ENCODE assay signal across 38 cellular contexts in genomic region chr4:146252941-146253340, GRCh38. TPM values are rescaled to one million over a fixed set of nuclear protein-coding genes. Genes with fewer than 3 reads are reported as not detected.
"Had no signal": no experiment of that assay in that cellular context is flagged by ENCODE, and none has a peak within 500 bp of the region (broad histone marks: within the 10 kb centered on the region; RNA-seq: fewer than 3 reads in every experiment).

No MANE protein-coding gene starts in this region.

- H3K36me3 ChIP-seq: adrenal gland, gastrocnemius medialis had no signal

- H3K27me3 Mint-ChIP-seq: activated CD4-positive, alpha-beta memory T cell treated with anti-CD3 and anti-CD28 coated beads for 36 hours; activated CD4-positive, alpha-beta T cell treated with anti-CD3 and anti-CD28 coated beads for 36 hours; activated CD4-positive, alpha-beta T cell treated with anti-CD3 and anti-CD28 coated beads, Interleukin-2, amount 10 ng/mL, durations not matched to agents 24 days and 14 days; activated CD8-positive, alpha-beta memory T cell treated with anti-CD3 and anti-CD28 coated beads, Interleukin-2, amount 10 ng/mL, durations not matched to agents 7 days and 5 days; activated naive CD4-positive, alpha-beta T cell treated with anti-CD3 and anti-CD28 coated beads, Interleukin-2, amount 50 U/mL, for 24 hours; activated naive CD8-positive, alpha-beta T cell treated with anti-CD3 and anti-CD28 coated beads for 36 hours; activated naive CD8-positive, alpha-beta T cell treated with anti-CD3 and anti-CD28 coated beads, Interleukin-2, amount 50 U/mL, for 24 hours; dendritic cell treated with granulocyte-macrophage colony-stimulating factor and Interleukin-4, amounts not matched to agents 40 ng/mL and 50 ng/mL, for 4 days; T-cell had no signal

- ATAC-seq: activated CD4-positive, alpha-beta T cell treated with anti-CD3 and anti-CD28 coated beads for 36 hours; activated CD8-positive, alpha-beta memory T cell treated with anti-CD3 and anti-CD28 coated beads, Interleukin-2, amount 10 ng/mL, durations not matched to agents 7 days and 5 days; activated CD8-positive, alpha-beta T cell treated with anti-CD3 and anti-CD28 coated beads, Interleukin-2, amount 10 ng/mL, durations not matched to agents 7 days and 5 days; activated naive CD8-positive, alpha-beta T cell treated with anti-CD3 and anti-CD28 coated beads, Interleukin-2, amount 50 U/mL, for 24 hours; body of pancreas; foreskin keratinocyte; gastrocnemius medialis; heart left ventricle; T-cell had no signal

- H3K4me3 Mint-ChIP-seq: activated CD4-positive, alpha-beta memory T cell treated with anti-CD3 and anti-CD28 coated beads for 36 hours; activated CD4-positive, alpha-beta T cell treated with anti-CD3 and anti-CD28 coated beads for 36 hours; activated CD4-positive, alpha-beta T cell treated with anti-CD3 and anti-CD28 coated beads, Interleukin-2, amount 10 ng/mL, durations not matched to agents 24 days and 14 days; activated CD8-positive, alpha-beta memory T cell treated with anti-CD3 and anti-CD28 coated beads, Interleukin-2, amount 10 ng/mL, durations not matched to agents 7 days and 5 days; activated CD8-positive, alpha-beta T cell treated with anti-CD3 and anti-CD28 coated beads, Interleukin-2, amount 10 ng/mL, durations not matched to agents 7 days and 5 days; activated naive CD4-positive, alpha-beta T cell treated with anti-CD3 and anti-CD28 coated beads for 36 hours; activated naive CD4-positive, alpha-beta T cell treated with anti-CD3 and anti-CD28 coated beads, Interleukin-2, amount 50 U/mL, for 24 hours; activated naive CD8-positive, alpha-beta T cell treated with anti-CD3 and anti-CD28 coated beads for 36 hours; activated naive CD8-positive, alpha-beta T cell treated with anti-CD3 and anti-CD28 coated beads, Interleukin-2, amount 50 U/mL, for 24 hours; activated T-helper 1 cell treated with anti-CD3 and anti-CD28 coated beads, Interleukin-12 subunit alpha, Interleukin-12 subunit beta, Interleukin-2, Interleukin-4 antibody, amounts not matched to agents 30 ng/mL and 10 ng/mL and 1 ng/mL, durations not matched to agents 14 hours and 24 hours and 36 hours; dendritic cell treated with granulocyte-macrophage colony-stimulating factor and Interleukin-4, amounts not matched to agents 40 ng/mL and 50 ng/mL, for 4 days; endodermal cell; T-cell; T-helper 1 cell treated with Interleukin-12 subunit alpha and Interleukin-12 subunit beta and Interleukin-4 antibody, amounts not matched to agents 30 μg/mL and 1 μg/mL, for 36 hours; T-helper 2 cell treated with Interferon-gamma antibody and Interleukin-4, amounts not matched to agents 5 μg/mL and 100 μg/mL, for 36 hours had no signal

- H3K4me1 Mint-ChIP-seq: activated CD4-positive, alpha-beta T cell treated with anti-CD3 and anti-CD28 coated beads for 36 hours; activated CD4-positive, alpha-beta T cell treated with anti-CD3 and anti-CD28 coated beads, Interleukin-2, amount 10 ng/mL, durations not matched to agents 24 days and 14 days; activated CD8-positive, alpha-beta memory T cell treated with anti-CD3 and anti-CD28 coated beads, Interleukin-2, amount 10 ng/mL, durations not matched to agents 7 days and 5 days; activated naive CD4-positive, alpha-beta T cell treated with anti-CD3 and anti-CD28 coated beads, Interleukin-2, amount 50 U/mL, for 24 hours; activated naive CD8-positive, alpha-beta T cell treated with anti-CD3 and anti-CD28 coated beads for 36 hours; activated naive CD8-positive, alpha-beta T cell treated with anti-CD3 and anti-CD28 coated beads, Interleukin-2, amount 50 U/mL, for 24 hours; endodermal cell; T-cell had no signal

- H3K4me3 ChIP-seq: adrenal gland, body of pancreas, coronary artery, dorsolateral prefrontal cortex, esophagus muscularis mucosa, gastrocnemius medialis, heart left ventricle had no signal

- H3K4me1 ChIP-seq: adrenal gland, body of pancreas, foreskin keratinocyte, gastrocnemius medialis had no signal

- H3K27ac ChIP-seq: adrenal gland, body of pancreas, coronary artery, dorsolateral prefrontal cortex, esophagus muscularis mucosa, foreskin keratinocyte, gastrocnemius medialis, heart left ventricle had no signal

- H3K27ac Mint-ChIP-seq: activated CD4-positive, alpha-beta memory T cell treated with anti-CD3 and anti-CD28 coated beads for 36 hours; activated CD4-positive, alpha-beta T cell treated with anti-CD3 and anti-CD28 coated beads for 36 hours; activated CD4-positive, alpha-beta T cell treated with anti-CD3 and anti-CD28 coated beads, Interleukin-2, amount 10 ng/mL, durations not matched to agents 24 days and 14 days; activated CD8-positive, alpha-beta memory T cell treated with anti-CD3 and anti-CD28 coated beads, Interleukin-2, amount 10 ng/mL, durations not matched to agents 7 days and 5 days; activated CD8-positive, alpha-beta T cell treated with anti-CD3 and anti-CD28 coated beads, Interleukin-2, amount 10 ng/mL, durations not matched to agents 7 days and 5 days; activated naive CD4-positive, alpha-beta T cell treated with anti-CD3 and anti-CD28 coated beads for 36 hours; activated naive CD4-positive, alpha-beta T cell treated with anti-CD3 and anti-CD28 coated beads, Interleukin-2, amount 50 U/mL, for 24 hours; activated naive CD8-positive, alpha-beta T cell treated with anti-CD3 and anti-CD28 coated beads for 36 hours; activated naive CD8-positive, alpha-beta T cell treated with anti-CD3 and anti-CD28 coated beads, Interleukin-2, amount 50 U/mL, for 24 hours; activated T-helper 1 cell treated with anti-CD3 and anti-CD28 coated beads, Interleukin-12 subunit alpha, Interleukin-12 subunit beta, Interleukin-2, Interleukin-4 antibody, amounts not matched to agents 30 ng/mL and 10 ng/mL and 1 ng/mL, durations not matched to agents 14 hours and 24 hours and 36 hours; activated T-helper 2 cell treated with anti-CD3 and anti-CD28 coated beads, Interferon-gamma antibody, Interleukin-2, Interleukin-4, amounts not matched to agents 10 μg/mL and 5 μg/mL and 100 μg/mL, durations not matched to agents 14 hours and 24 hours and 36 hours; dendritic cell treated with granulocyte-macrophage colony-stimulating factor and Interleukin-4, amounts not matched to agents 40 ng/mL and 50 ng/mL, for 4 days; endodermal cell; T-cell; T-helper 1 cell treated with Interleukin-12 subunit alpha and Interleukin-12 subunit beta and Interleukin-4 antibody, amounts not matched to agents 30 μg/mL and 1 μg/mL, for 36 hours; T-helper 2 cell treated with Interferon-gamma antibody and Interleukin-4, amounts not matched to agents 5 μg/mL and 100 μg/mL, for 36 hours had no signal

- H3K27me3 ChIP-seq: adrenal gland, body of pancreas, dorsolateral prefrontal cortex, esophagus muscularis mucosa, foreskin keratinocyte, gastrocnemius medialis, heart left ventricle had no signal

- DNase-seq: activated CD4-positive, alpha-beta memory T cell treated with anti-CD3 and anti-CD28 coated beads for 36 hours; activated CD4-positive, alpha-beta T cell treated with anti-CD3 and anti-CD28 coated beads for 36 hours; activated CD4-positive, alpha-beta T cell treated with anti-CD3 and anti-CD28 coated beads, Interleukin-2, amount 10 ng/mL, durations not matched to agents 24 days and 14 days; activated CD4-positive, CD25-positive, alpha-beta regulatory T cell; activated CD4-positive, CD25-positive, alpha-beta regulatory T cell treated with anti-CD3 and anti-CD28 coated beads, Interleukin-2, amount 50 U/mL, for 72 hours; activated CD8-positive, alpha-beta memory T cell treated with anti-CD3 and anti-CD28 coated beads, Interleukin-2, amount 10 ng/mL, durations not matched to agents 7 days and 5 days; activated CD8-positive, alpha-beta memory T cell treated with anti-CD3 and anti-CD28 coated beads, Interleukin-2, amount 50 U/mL, for 4 hours; activated CD8-positive, alpha-beta T cell treated with anti-CD3 and anti-CD28 coated beads, Interleukin-2, amount 10 ng/mL, durations not matched to agents 7 days and 5 days; activated effector memory CD4-positive, alpha-beta T cell treated with anti-CD3 and anti-CD28 coated beads, Interleukin-2, amount 50 U/mL, for 16 hours; activated naive CD4-positive, alpha-beta T cell treated with anti-CD3 and anti-CD28 coated beads for 36 hours; activated naive CD8-positive, alpha-beta T cell treated with anti-CD3 and anti-CD28 coated beads for 36 hours; activated naive CD8-positive, alpha-beta T cell treated with anti-CD3 and anti-CD28 coated beads, Interleukin-2, amount 50 U/mL, for 24 hours; activated T-cell treated with anti-CD3 and anti-CD28 coated beads, Interleukin-2, amount 50 U/mL, for 1 hour; activated T-cell treated with anti-CD3 and anti-CD28 coated beads, Interleukin-2, amount 50 U/mL, for 48 hours; adrenal gland; amygdala; aorta; body of pancreas; central memory CD4-positive, alpha-beta T cell; cerebellar nuclear complex; dorsolateral prefrontal cortex; effector memory CD4-positive, alpha-beta T cell; endodermal cell; erythroblast; foreskin keratinocyte; gastrocnemius medialis; glutamatergic neuron; heart left ventricle; T-cell; T1000 had no signal

- H3K9me3 ChIP-seq: adrenal gland, body of pancreas, esophagus muscularis mucosa, gastrocnemius medialis, heart left ventricle had no signal

RNA-seq across cellular contexts. Expression of gene REELD1, which starts 38.6 kb away (rescaled TPM):
- total RNA-seq: activated CD4-positive, alpha-beta T cell treated with anti-CD3 and anti-CD28 coated beads, Interleukin-2, amount 10 ng/mL, durations not matched to agents 24 days and 14 days; activated CD8-positive, alpha-beta T cell treated with anti-CD3 and anti-CD28 coated beads, Interleukin-2, amount 10 ng/mL, durations not matched to agents 7 days and 5 days; activated naive CD4-positive, alpha-beta T cell treated with anti-CD3 and anti-CD28 coated beads for 36 hours; activated T-helper 1 cell treated with anti-CD3 and anti-CD28 coated beads, Interleukin-12 subunit alpha, Interleukin-12 subunit beta, Interleukin-2, Interleukin-4 antibody, amounts not matched to agents 30 ng/mL and 10 ng/mL and 1 ng/mL, durations not matched to agents 14 hours and 24 hours and 36 hours; activated T-helper 2 cell treated with anti-CD3 and anti-CD28 coated beads, Interferon-gamma antibody, Interleukin-2, Interleukin-4, amounts not matched to agents 10 μg/mL and 5 μg/mL and 100 μg/mL, durations not matched to agents 14 hours and 24 hours and 36 hours; foreskin keratinocyte had no signal
- polyA plus RNA-seq: foreskin keratinocyte had no signal
